Comparison of ENCODE assay signal across 1 cellular context in genomic region chr12:6643569-6644256, GRCh38.
TF ChIP-seq lines count a peak whose summit lies in the region.

No MANE protein-coding gene starts in this region.

TF ChIP-seq in GM12878, 131 proteins besides CTCF, POLR2A, EP300 and RAD21:
- TF ChIP-seq ZNF274 (IDR thresholded peaks at IDR 0.05; ENCODE audit: insufficient read depth, insufficient read length) (peak; percentile 55), MYB (IDR thresholded peaks at IDR 0.05; ENCODE audit: borderline replicate concordance, low read depth, low read length) (no peak), NR2C1 (IDR thresholded peaks at IDR 0.05) (no peak), SPI1 (IDR thresholded peaks at IDR 0.05; ENCODE audit: borderline replicate concordance, insufficient read depth, low read depth, low read length) (peak; percentile 80), TARDBP (IDR thresholded peaks at IDR 0.05; ENCODE audit: borderline replicate concordance) (no peak), TCF12 (IDR thresholded peaks at IDR 0.05; ENCODE audit: low read depth, low read length) (0 out of 2 replicates have a peak, but pooled peaks have one; percentile 15), CHD4 (IDR thresholded peaks at IDR 0.05) (no peak), KLF5 (IDR thresholded peaks at IDR 0.05; ENCODE audit: partially characterized antibody) (no peak)
